23 cellular contexts compared by ENCODE assay signal in genomic region chr12:18343708-18344107, GRCh38.
"Had no signal": no experiment of that assay in that cellular context is flagged by ENCODE, and none has a peak within 500 bp of the region (broad histone marks: within the 10 kb centered on the region; RNA-seq: fewer than 3 reads in every experiment).

No MANE protein-coding gene starts in this region.

- ATAC-seq: activated CD8-positive, alpha-beta T cell treated with anti-CD3 and anti-CD28 coated beads for 36 hours; activated naive CD8-positive, alpha-beta T cell treated with anti-CD3 and anti-CD28 coated beads, Interleukin-2, amount 50 U/mL, for 24 hours; foreskin keratinocyte; left cardiac atrium; stimulated activated naive CD8-positive, alpha-beta T cell treated with anti-CD3 and anti-CD28 coated beads, Interleukin-15, Interleukin-2, amounts not matched to agents 100 U/mL and 50 U/mL, for 24 hours had no signal

- DNase-seq: activated CD4-positive, alpha-beta T cell treated with anti-CD3 and anti-CD28 coated beads, Interleukin-2, amount 10 ng/mL, durations not matched to agents 24 days and 14 days; activated CD8-positive, alpha-beta T cell treated with anti-CD3 and anti-CD28 coated beads for 36 hours; activated naive CD4-positive, alpha-beta T cell treated with anti-CD3 and anti-CD28 coated beads, Interleukin-2, amount 10 ng/mL, durations not matched to agents 7 days and 5 days; activated naive CD8-positive, alpha-beta T cell treated with anti-CD3 and anti-CD28 coated beads, Interleukin-2, amount 50 U/mL, for 24 hours; activated T-cell treated with anti-CD3 and anti-CD28 coated beads, Interleukin-2, amount 50 U/mL, for 24 hours; anterior cingulate cortex; caudate nucleus; endodermal cell; foreskin keratinocyte; hippocampal formation; left cardiac atrium; occipital lobe; posterior cingulate gyrus; retina; stimulated activated CD4-positive, alpha-beta T cell treated with anti-CD3 and anti-CD28 coated beads, Interleukin-12 subunit alpha, Interleukin-12 subunit beta, amount 100 ng/mL, for 4 hours; stimulated activated CD4-positive, alpha-beta T cell treated with anti-CD3 and anti-CD28 coated beads, Interleukin-1b, Interleukin-23, amount 100 ng/mL, for 48 hours; stimulated activated naive CD8-positive, alpha-beta T cell treated with anti-CD3 and anti-CD28 coated beads, Interleukin-15, Interleukin-2, amounts not matched to agents 100 U/mL and 50 U/mL, for 24 hours; substantia nigra; T1000; tibial artery had no signal

- H3K4me1 ChIP-seq: foreskin keratinocyte, tibial artery had no signal

- H3K9me3 ChIP-seq: tibial artery had no signal

- H3K36me3 ChIP-seq: tibial artery had no signal

- H3K27ac ChIP-seq: epithelial cell of prostate, foreskin keratinocyte, tibial artery had no signal

- FAIRE-seq: islet of Langerhans, urothelium cell line had no signal

- H3K27me3 ChIP-seq: foreskin keratinocyte, tibial artery had no signal

- H3K4me3 ChIP-seq: tibial artery had no signal
